In genomic region chr4:25843340-25844097, GRCh38 we compare ENCODE assay signal across 9 cellular contexts. TPM values are rescaled to one million over a fixed set of nuclear protein-coding genes. Genes with fewer than 3 reads are reported as not detected.
DNase-seq lines count a peak whose midpoint lies in the region; ATAC-seq, FAIRE-seq and TF ChIP-seq lines count a peak whose summit lies in the region.
"Had no signal": no experiment of that assay in that cellular context is flagged by ENCODE, and none has a peak within 500 bp of the region (broad histone marks: within the 10 kb centered on the region; RNA-seq: fewer than 3 reads in every experiment).

No MANE protein-coding gene starts in this region.

- H3K9ac ChIP-seq in HCT116 (ENCODE audit: low read length) (no peak overlapping the region), mesenchymal stem cell (ENCODE audit: low read length) (peak overlapping the region; percentile 53), kidney (ENCODE audit: low read length in 2 of 2) (peak overlapping the region in 1 of 2 donors; percentile 51)

- H3K4me3 ChIP-seq in HCT116 (replicated peaks in 1 of 2; ENCODE audit: low read depth in 1 of 2, low read length in 2 of 2): no peak overlapping the region
- H3K4me3 ChIP-seq in mesenchymal stem cell (ENCODE audit: insufficient read depth in 1 of 2, low read depth in 1 of 2, low read length in 2 of 2): peak overlapping the region in 1 of 2 experiments; percentile 50
- peak overlapping the region in 1 of 2 donors; percentile 37 for H3K4me3 ChIP-seq in kidney (ENCODE audit: low read length in 2 of 2)

- TF ChIP-seq POLR2A in HCT116 (IDR thresholded peaks at IDR 0.05; ENCODE audit: borderline replicate concordance, extremely low read depth, insufficient read depth, insufficient read length): no peak

- no peak overlapping the region for H2BK15ac ChIP-seq in mesenchymal stem cell (ENCODE audit: low read depth, poor library complexity, severe bottlenecking)

- H3K27ac ChIP-seq in HCT116 (ENCODE audit: low read depth, low read length): no peak overlapping the region
- no peak overlapping the region for H3K27ac ChIP-seq in mesenchymal stem cell (ENCODE audit: low read length, poor library complexity, severe bottlenecking)
- H3K27ac ChIP-seq in kidney (ENCODE audit: low read depth in 2 of 2, low read length in 2 of 2): peak overlapping the region in 1 of 2 donors; percentile 51

- peak overlapping the region in 1 of 2 experiments; percentile 85 for H3K14ac ChIP-seq in mesenchymal stem cell (ENCODE audit: low read length in 2 of 2)

- H4K8ac ChIP-seq in mesenchymal stem cell (ENCODE audit: low read length): no peak overlapping the region

- in situ Hi-C loops in Caki2 (cut with HindIII; ENCODE audit: low pct_unique_long_range_greater_than_20kb, low sequenced_read_pairs): no loop called here

- peaks cover 30% of the 10 kb centered on the region for H3K36me3 Mint-ChIP-seq in activated T-helper 1 cell treated with anti-CD3 and anti-CD28 coated beads, Interleukin-12 subunit alpha, Interleukin-12 subunit beta, Interleukin-2, Interleukin-4 antibody, amounts not matched to agents 30 ng/mL and 10 ng/mL and 1 ng/mL, durations not matched to agents 14 hours and 24 hours and 36 hours (ENCODE audit: low read depth)

- H3K4ac ChIP-seq in mesenchymal stem cell (ENCODE audit: low read depth in 1 of 2, low read length in 2 of 2): no peak overlapping the region

- intact Hi-C loops in HCT116 (cut with micrococcal nuclease) (no loop called here), kidney (cut with DNase I) (no loop called here)
- intact Hi-C loops in activated T-helper 1 cell treated with anti-CD3 and anti-CD28 coated beads, Interleukin-12 subunit alpha, Interleukin-12 subunit beta, Interleukin-2, Interleukin-4 antibody, amounts not matched to agents 30 ng/mL and 10 ng/mL and 1 ng/mL, durations not matched to agents 14 hours and 24 hours and 36 hours (cut with micrococcal nuclease): loop anchor here (2.0 kb wide), 1 partner anchor 17 kb away; no protein-coding TSS in a partner anchor

- H3K36me3 ChIP-seq in HCT116 (ENCODE audit: control insufficient read depth in 1 of 2, insufficient read depth in 2 of 2, low read length in 2 of 2) (peaks cover 3 to 17% of the 10 kb centered on the region in 2 experiments; a peak in 2 of 4 replicates), mesenchymal stem cell (ENCODE audit: control insufficient read depth in 1 of 2, insufficient read depth in 2 of 2, low read depth in 1 of 2, low read length in 2 of 2) (peaks cover 0 to 5% of the 10 kb centered on the region in 2 experiments), kidney (ENCODE audit: control insufficient read depth in 1 of 2, insufficient read depth in 2 of 2, low read length in 2 of 2) (no peaks in the 10 kb centered on the region)

- no peak overlapping the region for H2BK120ac ChIP-seq in mesenchymal stem cell (ENCODE audit: low read depth, low read length)

- H2AFZ ChIP-seq in HCT116 (ENCODE audit: low read depth, low read length, poor library complexity, severe bottlenecking): no peak overlapping the region
- no peak overlapping the region for H2AFZ ChIP-seq in mesenchymal stem cell (ENCODE audit: low read depth, low read length)

- no peak overlapping the region for H4K91ac ChIP-seq in mesenchymal stem cell (ENCODE audit: low read length)

- 85% methylated on average over 21 of the region's 22 CpGs for WGBS in mesenchymal stem cell

- H3K18ac ChIP-seq in mesenchymal stem cell (ENCODE audit: low read depth in 1 of 2, low read length in 2 of 2): peak overlapping the region in 1 of 2 experiments; percentile 50

- no peaks in the 10 kb centered on the region for H3K27me3 ChIP-seq in HCT116 (ENCODE audit: insufficient read depth, low read length)
- H3K27me3 ChIP-seq in mesenchymal stem cell (ENCODE audit: control insufficient read depth in 1 of 2, insufficient read depth in 1 of 2, low read length in 2 of 2): peaks cover 0 to 3% of the 10 kb centered on the region in 2 experiments

- no peak overlapping the region for H2BK5ac ChIP-seq in mesenchymal stem cell (ENCODE audit: low read depth, low read length, poor library complexity, severe bottlenecking)

- no peaks in the 10 kb centered on the region for H3K27me3 Mint-ChIP-seq in activated T-helper 1 cell treated with anti-CD3 and anti-CD28 coated beads, Interleukin-12 subunit alpha, Interleukin-12 subunit beta, Interleukin-2, Interleukin-4 antibody, amounts not matched to agents 30 ng/mL and 10 ng/mL and 1 ng/mL, durations not matched to agents 14 hours and 24 hours and 36 hours (ENCODE audit: insufficient read depth)

- peaks cover 3% of the 10 kb centered on the region for H3K79me1 ChIP-seq in mesenchymal stem cell (replicated peaks; ENCODE audit: low read length, poor library complexity, severe bottlenecking)

- ATAC-seq in HCT116: no peak

- H3K9me2 ChIP-seq in HCT116 (ENCODE audit: insufficient read depth): no peaks in the 10 kb centered on the region

- H3K4me3 Mint-ChIP-seq in activated T-helper 1 cell treated with anti-CD3 and anti-CD28 coated beads, Interleukin-12 subunit alpha, Interleukin-12 subunit beta, Interleukin-2, Interleukin-4 antibody, amounts not matched to agents 30 ng/mL and 10 ng/mL and 1 ng/mL, durations not matched to agents 14 hours and 24 hours and 36 hours: peak overlapping the region; percentile 65

- H2BK12ac ChIP-seq in mesenchymal stem cell (ENCODE audit: low read length in 2 of 2): no peak overlapping the region

- H3K27ac Mint-ChIP-seq in activated T-helper 1 cell treated with anti-CD3 and anti-CD28 coated beads, Interleukin-12 subunit alpha, Interleukin-12 subunit beta, Interleukin-2, Interleukin-4 antibody, amounts not matched to agents 30 ng/mL and 10 ng/mL and 1 ng/mL, durations not matched to agents 14 hours and 24 hours and 36 hours: peak overlapping the region; percentile 74

- H4K20me1 ChIP-seq in HCT116 (ENCODE audit: insufficient read depth): no peaks in the 10 kb centered on the region

- H3K4me1 Mint-ChIP-seq in activated T-helper 1 cell treated with anti-CD3 and anti-CD28 coated beads, Interleukin-12 subunit alpha, Interleukin-12 subunit beta, Interleukin-2, Interleukin-4 antibody, amounts not matched to agents 30 ng/mL and 10 ng/mL and 1 ng/mL, durations not matched to agents 14 hours and 24 hours and 36 hours (ENCODE audit: low read depth): peaks cover 47% of the 10 kb centered on the region

- RAD21 ChIA-PET in HCT116 (lab: Charles Lee; ENCODE audit: low non-redundant PET in 1 of 2, low total read pairs in 2 of 2, uncharacterized antibody in 2 of 2, unreplicated experiment in 2 of 2): no interaction called here

- POLR2A ChIA-PET in HCT116 (lab: Charles Lee): no interaction called here

- H3K9me3 ChIP-seq in HCT116 (ENCODE audit: control insufficient read depth in 1 of 2, insufficient read depth in 1 of 2, low read depth in 1 of 2, low read length in 2 of 2): no peaks in the 10 kb centered on the region
- no peaks in the 10 kb centered on the region for H3K9me3 ChIP-seq in mesenchymal stem cell (ENCODE audit: control insufficient read depth, low read length)
- H3K9me3 ChIP-seq in kidney (ENCODE audit: control insufficient read depth in 1 of 2, low read length in 2 of 2): no peaks in the 10 kb centered on the region

- H3K79me2 ChIP-seq in HCT116 (ENCODE audit: insufficient read depth, low read length): 0 out of 2 replicates have a peak, but pooled peaks cover 3% of the 10 kb centered on the region

- H3K9me3 Mint-ChIP-seq in activated T-helper 1 cell treated with anti-CD3 and anti-CD28 coated beads, Interleukin-12 subunit alpha, Interleukin-12 subunit beta, Interleukin-2, Interleukin-4 antibody, amounts not matched to agents 30 ng/mL and 10 ng/mL and 1 ng/mL, durations not matched to agents 14 hours and 24 hours and 36 hours: no peaks in the 10 kb centered on the region

- DNase-seq in Caki2 (ENCODE audit: low read depth): peak; percentile 85
- no peak for DNase-seq in HCT116 (ENCODE audit: low read depth, low spot score)
- DNase-seq in activated T-helper 1 cell treated with anti-CD3 and anti-CD28 coated beads, Interleukin-12 subunit alpha, Interleukin-12 subunit beta, Interleukin-2, Interleukin-4 antibody, amounts not matched to agents 30 ng/mL and 10 ng/mL and 1 ng/mL, durations not matched to agents 14 hours and 24 hours and 36 hours (ENCODE audit: low spot score): no peak
- no peak for DNase-seq in mesenchymal stem cell
- DNase-seq in NCI-H1092 treated with DMSO at 0.1 percent for 48 hours (lab: John Stamatoyannopoulos, UW): no peak
- DNase-seq in kidney: no peak
- no peak for DNase-seq in activated effector memory CD4-positive, alpha-beta T cell treated with Interleukin-2 at 50 U/mL for 16 hours
- DNase-seq in iPS-NIHi11 (ENCODE audit: low spot score): no peak
- DNase-seq: NCI-H226 had no signal

- CTCF ChIA-PET in HCT116 (lab: Charles Lee): no interaction called here

- peaks cover 0 to 14% of the 10 kb centered on the region in 2 experiments; a peak in 2 of 4 replicates for H3K4me1 ChIP-seq in HCT116 (ENCODE audit: control insufficient read depth in 1 of 2, insufficient read depth in 2 of 2, low read length in 2 of 2)
- H3K4me1 ChIP-seq in mesenchymal stem cell (ENCODE audit: control insufficient read depth, insufficient read depth, low read depth, low read length): no peaks in the 10 kb centered on the region
- H3K4me1 ChIP-seq in kidney (ENCODE audit: control insufficient read depth in 1 of 2, insufficient read depth in 1 of 2, low read depth in 1 of 2, low read length in 2 of 2): peaks cover 0 to 6% of the 10 kb centered on the region in 2 donors

- H3K4me2 ChIP-seq in HCT116 (ENCODE audit: low read length): peak overlapping the region; percentile 28
- H3K4me2 ChIP-seq in mesenchymal stem cell (ENCODE audit: low read length, poor library complexity, severe bottlenecking): no peak overlapping the region

- no peak for TF ChIP-seq RAD21 in HCT116 (IDR thresholded peaks at IDR 0.05; ENCODE audit: low read depth)

- no peak overlapping the region for H3K23ac ChIP-seq in mesenchymal stem cell (ENCODE audit: low read length in 2 of 2)

- FAIRE-seq in kidney (lab: Jason Lieb, UNC): no peak

- H2AK5ac ChIP-seq in mesenchymal stem cell (ENCODE audit: low read length, severe bottlenecking): no peak overlapping the region

- BruUV-seq in HCT116 (replicated peaks; lab: Mats Ljungman, UMichigan): no TSS peak

- no peak for TF ChIP-seq CTCF in HCT116 (IDR thresholded peaks at IDR 0.05 in 2 of 3, conservative IDR thresholded peaks at IDR 0.05 in 1 of 3; ENCODE audit: borderline replicate concordance in 1 of 3, insufficient read depth in 1 of 3, low read depth in 2 of 3, low read length in 2 of 3)
- no peak for TF ChIP-seq CTCF in kidney (IDR thresholded peaks at IDR 0.05; ENCODE audit: borderline replicate concordance, extremely low read depth, insufficient read depth)

RNA-seq across cellular contexts. Expression of gene SEL1L3, which starts 19.3 kb away (rescaled TPM):
- 124 and 161 TPM in 2 replicates for total RNA-seq in Caki2 (2014; rRNA removed; shearing (Covaris generic); ENCODE audit: low replicate concordance)
- total RNA-seq in HCT116 (2021; ENCODE audit: unreplicated experiment) (45.0 TPM), kidney (60.3 TPM)
- polyA plus RNA-seq in HCT116 (2012): 45.4 and 56.0 TPM in 2 replicates
- total RNA-seq in activated T-helper 1 cell treated with anti-CD3 and anti-CD28 coated beads, Interleukin-12 subunit alpha, Interleukin-12 subunit beta, Interleukin-2, Interleukin-4 antibody, amounts not matched to agents 30 ng/mL and 10 ng/mL and 1 ng/mL, durations not matched to agents 14 hours and 24 hours and 36 hours: 36.0 and 37.1 TPM in 2 replicates
- 27.4 TPM for polyA plus RNA-seq in mesenchymal stem cell (2013, experiment 1 of 2)
- polyA plus RNA-seq in mesenchymal stem cell (2013, experiment 2 of 2): 25.2 TPM
- polyA plus RNA-seq in kidney (ENCODE audit: insufficient read depth, low read depth, low replicate concordance): 8.2 TPM
